8 cellular contexts compared by ENCODE assay signal in genomic region chr10:93437000-93437945, GRCh38. TPM values are rescaled to one million over a fixed set of nuclear protein-coding genes. Genes with fewer than 3 reads are reported as not detected.
DNase-seq lines count a peak whose midpoint lies in the region; ATAC-seq and TF ChIP-seq lines count a peak whose summit lies in the region.

No MANE protein-coding gene starts in this region.

- peak overlapping the region; percentile 99 to 100 for H3K27ac ChIP-seq in coronary artery
- peak overlapping the region; percentile 81 for H3K27ac ChIP-seq in temporal lobe (ENCODE audit: low read depth, low read length)
- no peak overlapping the region for H3K27ac ChIP-seq in effector memory CD4-positive, alpha-beta T cell (ENCODE audit: insufficient read depth, low read length, poor library complexity, severe bottlenecking)

- H3K36me3 ChIP-seq in effector memory CD4-positive, alpha-beta T cell (ENCODE audit: control insufficient read depth, insufficient read depth, low read length) = no peaks in the 10 kb centered on the region

- TF ChIP-seq CTCF in AG04449 (IDR thresholded peaks at IDR 0.05; ENCODE audit: insufficient read depth, low read length, missing control alignments) (no peak), coronary artery (IDR thresholded peaks at IDR 0.05) (no peak)

- no peaks in the 10 kb centered on the region for H3K27me3 ChIP-seq in effector memory CD4-positive, alpha-beta T cell (replicated peaks; ENCODE audit: control insufficient read depth, insufficient read depth, low read length, poor library complexity, severe bottlenecking)

- no peaks in the 10 kb centered on the region for H3K4me1 Mint-ChIP-seq in activated CD4-positive, alpha-beta memory T cell treated with anti-CD3 and anti-CD28 coated beads, Interleukin-2, amount 10 ng/mL, durations not matched to agents 7 days and 5 days

- no peak overlapping the region for H3K27ac Mint-ChIP-seq in activated CD4-positive, alpha-beta memory T cell treated with anti-CD3 and anti-CD28 coated beads, Interleukin-2, amount 10 ng/mL, durations not matched to agents 7 days and 5 days

- no peaks in the 10 kb centered on the region for H3K4me1 ChIP-seq in effector memory CD4-positive, alpha-beta T cell (ENCODE audit: control insufficient read depth, insufficient read depth, low read length, poor library complexity, severe bottlenecking)

- no peaks in the 10 kb centered on the region for H3K9me3 ChIP-seq in effector memory CD4-positive, alpha-beta T cell (ENCODE audit: control insufficient read depth, low read length)

- peak; percentile 98 for DNase-seq in AG04449 (ENCODE audit: low read depth, low spot score)
- DNase-seq in MV-4-11 (lab: John Stamatoyannopoulos, UW) = peak; percentile 36
- peak; percentile 95 for DNase-seq in coronary artery (ENCODE audit: low spot score)
- DNase-seq in left lobe of liver (ENCODE audit: low spot score) = no peak
- DNase-seq in effector memory CD4-positive, alpha-beta T cell = no peak
- DNase-seq in activated CD4-positive, alpha-beta memory T cell treated with anti-CD3 and anti-CD28 coated beads, Interleukin-2, amount 10 ng/mL, durations not matched to agents 7 days and 5 days = no peak

- POLR2A ChIA-PET in AG04449 (lab: Yijun Ruan, JAX) = interaction anchor here (0.5 to 2.5 kb wide), 14 partner anchors 8 to 61 kb away, joined by 3 to 15 read pairs (median 8); partner anchors contain the start of gene MYOF
- POLR2A ChIA-PET in activated CD4-positive, alpha-beta memory T cell treated with anti-CD3 and anti-CD28 coated beads, Interleukin-2, amount 10 ng/mL, durations not matched to agents 7 days and 5 days (lab: Charles Lee) = no interaction called here

- ATAC-seq in left lobe of liver (peak; percentile 64), GM18505 (IDR thresholded peaks at IDR 0.05; ENCODE audit: unreplicated experiment) (no peak)

- no peaks in the 10 kb centered on the region for H3K36me3 Mint-ChIP-seq in activated CD4-positive, alpha-beta memory T cell treated with anti-CD3 and anti-CD28 coated beads, Interleukin-2, amount 10 ng/mL, durations not matched to agents 7 days and 5 days (ENCODE audit: low read depth)

- H3K9me3 Mint-ChIP-seq in activated CD4-positive, alpha-beta memory T cell treated with anti-CD3 and anti-CD28 coated beads, Interleukin-2, amount 10 ng/mL, durations not matched to agents 7 days and 5 days = no peaks in the 10 kb centered on the region

- H3K4me3 Mint-ChIP-seq in activated CD4-positive, alpha-beta memory T cell treated with anti-CD3 and anti-CD28 coated beads, Interleukin-2, amount 10 ng/mL, durations not matched to agents 7 days and 5 days = no peak overlapping the region

- H3K4me3 ChIP-seq in AG04449 (ENCODE audit: low read depth, low read length) (no peak overlapping the region; the same call in none of the 2 replicates), coronary artery (peak overlapping the region; percentile 62)
- H3K4me3 ChIP-seq in effector memory CD4-positive, alpha-beta T cell (ENCODE audit: insufficient read depth, low read depth, low read length, poor library complexity, severe bottlenecking) = no peak overlapping the region

- no peaks in the 10 kb centered on the region for H3K27me3 Mint-ChIP-seq in activated CD4-positive, alpha-beta memory T cell treated with anti-CD3 and anti-CD28 coated beads, Interleukin-2, amount 10 ng/mL, durations not matched to agents 7 days and 5 days

- no peak for TF ChIP-seq POLR2A in GM18505 (IDR thresholded peaks at IDR 0.05; ENCODE audit: borderline replicate concordance, extremely low read depth, insufficient read depth, insufficient read length)

- CTCF ChIA-PET in AG04449 (lab: Yijun Ruan, JAX) = interaction anchor here (1.0 to 7.6 kb wide), 7 partner anchors 10 to 61 kb away, joined by 3 to 44 read pairs (median 5); partner anchors contain the start of gene MYOF
- CTCF ChIA-PET in activated CD4-positive, alpha-beta memory T cell treated with anti-CD3 and anti-CD28 coated beads, Interleukin-2, amount 10 ng/mL, durations not matched to agents 7 days and 5 days (lab: Charles Lee) = no interaction called here

RNA-seq across cellular contexts. Expression of gene MYOF, which starts 44.9 kb away (rescaled TPM):
- total RNA-seq in left lobe of liver (3.2 TPM), temporal lobe (4.7 TPM)
- total RNA-seq in activated CD4-positive, alpha-beta memory T cell treated with anti-CD3 and anti-CD28 coated beads, Interleukin-2, amount 10 ng/mL, durations not matched to agents 7 days and 5 days = 10 to 100 TPM; 10.8 to 10.9 TPM

RNA-seq across cellular contexts. Expression of gene CEP55, which starts 59.1 kb away (rescaled TPM):
- 0.08 TPM for total RNA-seq in left lobe of liver
- 1.7 TPM for total RNA-seq in temporal lobe
- total RNA-seq in activated CD4-positive, alpha-beta memory T cell treated with anti-CD3 and anti-CD28 coated beads, Interleukin-2, amount 10 ng/mL, durations not matched to agents 7 days and 5 days = 10 to 100 TPM; 82.5 to 84.6 TPM

Comparison
In these comparisons a context has a peak if more than half of its experiments do, and no peak if none do; other contexts are left out.
1. DNase-seq: peak in AG04449 (single experiment), MV-4-11 (single experiment) and coronary artery (single experiment); none in left lobe of liver (single experiment), effector memory CD4-positive, alpha-beta T cell (0 of 3) and activated CD4-positive, alpha-beta memory T cell treated with anti-CD3 and anti-CD28 coated beads, Interleukin-2, amount 10 ng/mL, durations not matched to agents 7 days and 5 days (single experiment).
2. RNA of gene CEP55, which starts 59.1 kb away (total RNA-seq): 82.5 to 84.6 TPM in activated CD4-positive, alpha-beta memory T cell treated with anti-CD3 and anti-CD28 coated beads, Interleukin-2, amount 10 ng/mL, durations not matched to agents 7 days and 5 days; 1.7 TPM in temporal lobe (single experiment) and 0.08 TPM in left lobe of liver (single experiment); every median in the first group is over 10 times any median in the second.